ENCODE assay signal across 15 cellular contexts in the genomic region with DNA sequence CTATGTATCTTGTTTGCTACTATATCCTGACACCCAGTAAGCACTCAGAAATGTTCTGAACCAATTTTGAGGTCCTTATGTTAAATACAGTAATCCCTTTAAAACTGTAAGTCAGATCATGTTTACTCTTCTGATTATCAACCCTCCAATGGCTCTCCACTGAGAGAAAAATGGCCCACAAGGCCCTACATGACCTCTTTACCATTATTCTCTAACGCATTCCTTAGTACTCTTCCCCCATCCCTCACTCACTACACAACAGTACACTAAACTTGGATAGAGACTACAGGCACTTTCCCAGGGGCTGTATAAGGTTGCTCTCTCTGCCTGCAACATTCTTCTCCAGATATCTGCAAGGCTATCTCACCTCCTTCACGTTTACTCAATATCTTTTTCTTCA. TPM values are rescaled to one million over a fixed set of nuclear protein-coding genes. Genes with fewer than 3 reads are reported as not detected.
A peak's percentile ranks its signal among the peaks of the same experiment; 100 is the strongest.
DNase-seq lines count a peak whose midpoint lies in the region; ATAC-seq and TF ChIP-seq lines count a peak whose summit lies in the region.
"Had no signal": no experiment of that assay in that cellular context is flagged by ENCODE, and none has a peak within 500 bp of the region (broad histone marks: within the 10 kb centered on the region; RNA-seq: fewer than 3 reads in every experiment).

No MANE protein-coding gene starts in this region.

- H3K27me3 ChIP-seq in IMR-90 (ENCODE audit: control insufficient read depth, insufficient read depth, low read length) = no peaks in the 10 kb centered on the region
- no peaks in the 10 kb centered on the region for H3K27me3 ChIP-seq in suprapubic skin

- no peak overlapping the region for H4K8ac ChIP-seq in IMR-90 (ENCODE audit: low read depth in 2 of 2, low read length in 2 of 2)

- H2BK20ac ChIP-seq in IMR-90 (ENCODE audit: low read depth, low read length) = no peak overlapping the region

- no peaks in the 10 kb centered on the region for H3K27me3 Mint-ChIP-seq in T-helper 2 cell treated with Interferon-gamma antibody and Interleukin-4, amounts not matched to agents 5 μg/mL and 100 μg/mL, for 36 hours (ENCODE audit: low read depth)
- no peaks in the 10 kb centered on the region for H3K27me3 Mint-ChIP-seq in activated T-helper 17 cell treated with anti-CD3 and anti-CD28 coated beads, Interleukin-2, amount 50 U/mL, for 72 hours
- H3K27me3 Mint-ChIP-seq in nephron (ENCODE audit: low read depth) = no peaks in the 10 kb centered on the region

- H3K4me3 ChIP-seq in IMR-90 (ENCODE audit: insufficient read depth, low read depth, low read length) (no peak overlapping the region), suprapubic skin (no peak overlapping the region)
- H3K4me3 ChIP-seq: left ventricle myocardium inferior had no signal

- no peak overlapping the region for H3K27ac ChIP-seq in IMR-90 (ENCODE audit: insufficient read depth, low read length)
- H3K27ac ChIP-seq in suprapubic skin = no peak overlapping the region
- H3K27ac ChIP-seq: left ventricle myocardium inferior, parathyroid adenoma had no signal

- intact Hi-C loops in IMR-90 (cut with micrococcal nuclease) = loop anchor here (5.0 kb wide), 1 partner anchor 827 kb away; a partner anchor contains a TSS

- H4K5ac ChIP-seq in IMR-90 (ENCODE audit: low read depth, low read length) = no peak overlapping the region

- no peaks in the 10 kb centered on the region for H3K9me3 Mint-ChIP-seq in T-helper 2 cell treated with Interferon-gamma antibody and Interleukin-4, amounts not matched to agents 5 μg/mL and 100 μg/mL, for 36 hours
- no peaks in the 10 kb centered on the region for H3K9me3 Mint-ChIP-seq in activated T-helper 17 cell treated with anti-CD3 and anti-CD28 coated beads, Interleukin-2, amount 50 U/mL, for 72 hours
- no peaks in the 10 kb centered on the region for H3K9me3 Mint-ChIP-seq in nephron

- TF ChIP-seq POLR2A in IMR-90 (IDR thresholded peaks at IDR 0.05; ENCODE audit: low read depth, low read length) (no peak), suprapubic skin (IDR thresholded peaks at IDR 0.05) (no peak)

- ATAC-seq in IMR-90 (ENCODE audit: low read depth) (no peak), HG03045 (IDR thresholded peaks at IDR 0.05; ENCODE audit: unreplicated experiment) (no peak)
- ATAC-seq in activated T-helper 17 cell treated with anti-CD3 and anti-CD28 coated beads, Interleukin-2, amount 50 U/mL, for 72 hours (replicated peaks) = no peak
- ATAC-seq: Right ventricle myocardium inferior had no signal

- no peak overlapping the region for H2BK15ac ChIP-seq in IMR-90 (ENCODE audit: low read depth, low read length)

- TF ChIP-seq RAD21 in IMR-90 (IDR thresholded peaks at IDR 0.05; ENCODE audit: low read length) = no peak

- no peak overlapping the region for H3K18ac ChIP-seq in IMR-90 (ENCODE audit: low read depth, low read length)

- no peak overlapping the region for H3K56ac ChIP-seq in IMR-90 (ENCODE audit: extremely low read depth, insufficient read depth, low read length)

- H2AFZ ChIP-seq in IMR-90 (replicated peaks; ENCODE audit: low read length, poor library complexity) = no peak overlapping the region
- H2AFZ ChIP-seq: parathyroid adenoma had no signal

- peak overlapping the region; percentile 98 for H3K4me3 Mint-ChIP-seq in T-helper 2 cell treated with Interferon-gamma antibody and Interleukin-4, amounts not matched to agents 5 μg/mL and 100 μg/mL, for 36 hours
- H3K4me3 Mint-ChIP-seq in activated T-helper 17 cell treated with anti-CD3 and anti-CD28 coated beads, Interleukin-2, amount 50 U/mL, for 72 hours = peak overlapping the region; percentile 99
- peak overlapping the region; percentile 94 to 100 (median 98) for H3K4me3 Mint-ChIP-seq in nephron

- H3K9me3 ChIP-seq in IMR-90 (ENCODE audit: control insufficient read depth, insufficient read depth, low read length) (no peaks in the 10 kb centered on the region), suprapubic skin (no peaks in the 10 kb centered on the region)
- H3K9me3 ChIP-seq: left ventricle myocardium inferior had no signal

- H3K36me3 ChIP-seq in IMR-90 (ENCODE audit: control insufficient read depth, insufficient read depth, low read length) = peaks cover 6% of the 10 kb centered on the region
- peaks cover 33% of the 10 kb centered on the region for H3K36me3 ChIP-seq in suprapubic skin

- H3K23ac ChIP-seq in IMR-90 (ENCODE audit: low read depth, low read length) = peak overlapping the region; percentile 59; the same call in 1 of the 2 replicates

- H3K4me1 ChIP-seq in IMR-90 (ENCODE audit: control insufficient read depth, insufficient read depth, low read length) (no peaks in the 10 kb centered on the region; the same call in none of the 2 replicates), suprapubic skin (peaks cover 24% of the 10 kb centered on the region)

- no peak for DNase-seq in T-helper 2 cell treated with Interferon-gamma antibody and Interleukin-4, amounts not matched to agents 5 μg/mL and 100 μg/mL, for 36 hours (ENCODE audit: low spot score)
- DNase-seq in T-helper 2 cell (no peak), IMR-90 (no peak), suprapubic skin (ENCODE audit: low spot score in 2 of 2) (no peak), NCI-H2029 treated with DMSO at 0.1 percent for 48 hours (lab: John Stamatoyannopoulos, UW) (no peak)
- DNase-seq: activated CD4-positive, alpha-beta T cell treated with anti-CD3 and anti-CD28 coated beads for 1 hour; DMS79; left ventricle myocardium inferior; stimulated activated CD4-positive, alpha-beta T cell treated with anti-CD3 and anti-CD28 coated beads, Interleukin-4, amount 100 ng/mL, for 4 hours; substantia nigra had no signal

- H2AK5ac ChIP-seq in IMR-90 (ENCODE audit: low read depth, low read length) = no peak overlapping the region

- no peak overlapping the region for H3K4me2 ChIP-seq in IMR-90 (ENCODE audit: low read depth, low read length)

- dilution Hi-C loops in IMR-90 (cut with HindIII; ENCODE audit: low sequenced_read_pairs, unreplicated experiment) = no loop called here

- H3K36me3 Mint-ChIP-seq in T-helper 2 cell treated with Interferon-gamma antibody and Interleukin-4, amounts not matched to agents 5 μg/mL and 100 μg/mL, for 36 hours (ENCODE audit: low read depth) = peaks cover 45% of the 10 kb centered on the region
- peaks cover 79% of the 10 kb centered on the region for H3K36me3 Mint-ChIP-seq in activated T-helper 17 cell treated with anti-CD3 and anti-CD28 coated beads, Interleukin-2, amount 50 U/mL, for 72 hours (ENCODE audit: low read depth)
- peaks cover 31% of the 10 kb centered on the region for H3K36me3 Mint-ChIP-seq in nephron (ENCODE audit: low read depth)

- no peak overlapping the region for H3K4ac ChIP-seq in IMR-90 (ENCODE audit: low read depth, low read length)

- H4K91ac ChIP-seq in IMR-90 (ENCODE audit: insufficient read depth, low read depth, low read length) = no peak overlapping the region

- peaks cover 18 to 47% of the 10 kb centered on the region in 2 experiments for H3K79me1 ChIP-seq in IMR-90 (ENCODE audit: low read depth in 1 of 2, low read length in 2 of 2)

- no CpG with 5 or more reads among the region's 2 CpGs for WGBS in IMR-90 (ENCODE audit: extremely low coverage in 2 of 2, insufficient read length in 1 of 2), 2 experiments
- 76% methylated on average over 2 of the region's 2 CpGs for WGBS in suprapubic skin

- TF ChIP-seq EP300 in suprapubic skin (IDR thresholded peaks at IDR 0.05) = no peak

- POLR2A ChIA-PET in IMR-90 (lab: Charles Lee; ENCODE audit: unreplicated experiment) = no interaction called here

- no peak overlapping the region for H3K9ac ChIP-seq in IMR-90 (ENCODE audit: low read depth, low read length)
- H3K9ac ChIP-seq: parathyroid adenoma had no signal

- H3K27ac Mint-ChIP-seq in T-helper 2 cell treated with Interferon-gamma antibody and Interleukin-4, amounts not matched to agents 5 μg/mL and 100 μg/mL, for 36 hours = peak overlapping the region; percentile 56
- H3K27ac Mint-ChIP-seq in activated T-helper 17 cell treated with anti-CD3 and anti-CD28 coated beads, Interleukin-2, amount 50 U/mL, for 72 hours = peak overlapping the region; percentile 3
- peak overlapping the region in 1 of 3 experiments; percentile 38 for H3K27ac Mint-ChIP-seq in nephron

- in situ Hi-C loops in IMR-90 (cut with MboI; ENCODE audit: low sequenced_read_pairs) = no loop called here

- H2BK120ac ChIP-seq in IMR-90 (ENCODE audit: low read depth, low read length) = no peak overlapping the region

- H2AK9ac ChIP-seq in IMR-90 (replicated peaks; ENCODE audit: low read depth, low read length, poor library complexity) = no peak overlapping the region

- no TSS peak for BruUV-seq in IMR-90 (replicated peaks; lab: Mats Ljungman, UMichigan)

- CTCF ChIA-PET in IMR-90 (lab: Yijun Ruan, JAX) = no interaction called here

- H3K14ac ChIP-seq in IMR-90 (replicated peaks; ENCODE audit: low read depth, low read length) = no peak overlapping the region

- peaks cover 36% of the 10 kb centered on the region for H3K4me1 Mint-ChIP-seq in T-helper 2 cell treated with Interferon-gamma antibody and Interleukin-4, amounts not matched to agents 5 μg/mL and 100 μg/mL, for 36 hours (ENCODE audit: low read depth)
- H3K4me1 Mint-ChIP-seq in activated T-helper 17 cell treated with anti-CD3 and anti-CD28 coated beads, Interleukin-2, amount 50 U/mL, for 72 hours = peaks cover 31% of the 10 kb centered on the region
- peaks cover 29% of the 10 kb centered on the region for H3K4me1 Mint-ChIP-seq in nephron

- no peak for TF ChIP-seq CTCF in IMR-90 (conservative IDR thresholded peaks at IDR 0.05; ENCODE audit: low read depth, low read length)
- no peak for TF ChIP-seq CTCF in nephron (IDR thresholded peaks at IDR 0.05; ENCODE audit: unreplicated experiment in 3 of 3)
- TF ChIP-seq CTCF in suprapubic skin (IDR thresholded peaks at IDR 0.05) = no peak

- H4K20me1 ChIP-seq in IMR-90 (ENCODE audit: insufficient read depth, low read length) = no peaks in the 10 kb centered on the region

- H3K9me1 ChIP-seq in IMR-90 (ENCODE audit: insufficient read depth, low read length) = peaks cover 3% of the 10 kb centered on the region; the same call in 1 of the 2 replicates

- no peak overlapping the region for H2BK5ac ChIP-seq in IMR-90 (ENCODE audit: low read depth, low read length, poor library complexity, severe bottlenecking)

TF ChIP-seq in IMR-90, 13 proteins besides CTCF, POLR2A, EP300 and RAD21 (continues in another document):
- TF ChIP-seq MXI1 (IDR thresholded peaks at IDR 0.05; ENCODE audit: borderline replicate concordance, low read depth, low read length) = no peak
- TF ChIP-seq CHD1 (IDR thresholded peaks at IDR 0.05; ENCODE audit: low read depth, low read length) = no peak
- no peak for TF ChIP-seq MAZ (IDR thresholded peaks at IDR 0.05; ENCODE audit: borderline replicate concordance, low read depth, low read length)
- TF ChIP-seq CEBPB (IDR thresholded peaks at IDR 0.05; ENCODE audit: low read depth, low read length) = no peak

RNA-seq across cellular contexts. Expression of a gene that starts 1.9 kb away (rescaled TPM):
- total RNA-seq in IMR-90 (2012; rRNA removed) = 50.0 and 50.5 TPM in 2 replicates
- 19.2 and 19.5 TPM in 2 replicates for polyA plus RNA-seq in IMR-90 (2012; rRNA removed)
- polyA plus RNA-seq in IMR-90 (2012; cell fraction: cytosol; rRNA removed) = 2.3 and 4.7 TPM in 2 replicates
- polyA plus RNA-seq in IMR-90 (2012; cell fraction: nucleus; rRNA removed; ENCODE audit: low replicate concordance) = 8.2 and 48.1 TPM in 2 replicates
- 10 to 100 TPM; 86.0 to 96.7 TPM for total RNA-seq in activated T-helper 17 cell treated with anti-CD3 and anti-CD28 coated beads, Interleukin-2, amount 50 U/mL, for 72 hours
- total RNA-seq in suprapubic skin = 10 to 100 TPM; 26.3 to 55.8 (median 33.8) TPM
